ENCODE assay signal across 1 cellular context in the genomic region with DNA sequence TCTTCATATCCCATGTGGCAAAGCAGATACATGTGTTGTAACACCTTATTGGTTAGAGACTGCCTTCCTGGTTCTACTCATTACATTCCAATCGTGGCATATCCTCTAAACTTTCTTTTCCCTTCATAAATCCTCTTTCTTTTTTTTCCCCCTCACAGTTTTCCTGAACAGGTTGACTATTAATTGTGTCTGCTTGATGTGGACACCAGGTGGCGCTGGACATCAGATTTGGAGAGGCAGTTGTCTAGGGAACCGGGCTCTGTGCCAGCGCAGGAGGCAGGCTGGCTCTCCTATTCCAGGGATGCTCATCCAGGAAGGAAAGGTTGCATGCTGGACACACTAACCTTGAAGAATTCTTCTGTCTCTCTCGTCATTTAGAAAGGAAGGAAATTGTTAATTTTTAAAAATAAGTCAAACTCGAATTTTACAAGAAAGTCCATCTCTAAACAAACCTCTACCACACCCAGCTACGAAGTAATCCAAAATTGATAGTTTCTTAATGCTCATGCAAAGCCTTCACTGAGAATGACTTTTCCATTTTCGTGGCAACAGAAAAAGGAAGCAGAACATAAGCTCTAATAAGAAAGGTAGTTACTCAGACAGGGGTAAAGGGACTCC.
A peak's percentile ranks its signal among the peaks of the same experiment; 100 is the strongest.
TF ChIP-seq lines count a peak whose summit lies in the region.

No MANE protein-coding gene starts in this region.

TF ChIP-seq in HEK293, 187 proteins besides CTCF, POLR2A, EP300 and RAD21 (continued from another document):
- no peak for TF ChIP-seq GLI4 (tag by site-specific recombination; IDR thresholded peaks at IDR 0.05)
- TF ChIP-seq KLF10 (tag by site-specific recombination; IDR thresholded peaks at IDR 0.05), result 0 out of 2 replicates have a peak, but pooled peaks have one; percentile 35
- no peak for TF ChIP-seq ZNF837 (tag by site-specific recombination; IDR thresholded peaks at IDR 0.05)
- TF ChIP-seq ZNF600 (tag by site-specific recombination; IDR thresholded peaks at IDR 0.05), result no peak
- TF ChIP-seq SCRT1 (tag by site-specific recombination; IDR thresholded peaks at IDR 0.05; ENCODE audit: borderline replicate concordance), result peak; percentile 60; the same call in 1 of the 2 replicates
- no peak for TF ChIP-seq ZFP37 (tag by site-specific recombination; IDR thresholded peaks at IDR 0.05)
- no peak for TF ChIP-seq HOXC10 (CRISPR knock-in tag; IDR thresholded peaks at IDR 0.05)
- no peak for TF ChIP-seq ZBTB20 (tag by site-specific recombination; IDR thresholded peaks at IDR 0.05)
- no peak for TF ChIP-seq ZNF155 (tag by site-specific recombination; IDR thresholded peaks at IDR 0.05)
- no peak for TF ChIP-seq ZNF510 (tag by site-specific recombination; IDR thresholded peaks at IDR 0.05; ENCODE audit: insufficient replicate concordance)
- no peak for TF ChIP-seq KLF9 (tag by site-specific recombination; IDR thresholded peaks at IDR 0.05; ENCODE audit: low read depth)
- no peak for TF ChIP-seq ZNF202 (tag by site-specific recombination; IDR thresholded peaks at IDR 0.05; ENCODE audit: borderline replicate concordance)
- TF ChIP-seq ZNF514 (tag by site-specific recombination; IDR thresholded peaks at IDR 0.05), result no peak
- no peak for TF ChIP-seq RBAK (tag by site-specific recombination; IDR thresholded peaks at IDR 0.05)
- TF ChIP-seq, protein P1, sequence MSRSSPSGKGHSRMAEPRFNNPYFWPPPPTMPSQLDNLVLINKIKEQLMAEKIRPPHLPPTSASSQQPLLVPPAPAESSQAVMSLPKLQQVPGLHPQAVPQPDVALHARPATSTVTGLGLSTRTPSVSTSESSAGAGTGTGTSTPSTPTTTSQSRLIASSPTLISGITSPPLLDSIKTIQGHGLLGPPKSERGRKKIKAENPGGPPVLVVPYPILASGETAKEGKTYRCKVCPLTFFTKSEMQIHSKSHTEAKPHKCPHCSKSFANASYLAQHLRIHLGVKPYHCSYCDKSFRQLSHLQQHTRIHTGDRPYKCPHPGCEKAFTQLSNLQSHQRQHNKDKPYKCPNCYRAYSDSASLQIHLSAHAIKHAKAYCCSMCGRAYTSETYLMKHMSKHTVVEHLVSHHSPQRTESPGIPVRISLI (tag by site-specific recombination; IDR thresholded peaks at IDR 0.05), result 0 out of 2 replicates have a peak, but pooled peaks have one; percentile 43
- TF ChIP-seq ZNF529 (tag by site-specific recombination; IDR thresholded peaks at IDR 0.05; ENCODE audit: insufficient replicate concordance), result no peak
- no peak for TF ChIP-seq ZNF76 (tag by site-specific recombination; IDR thresholded peaks at IDR 0.05; ENCODE audit: borderline replicate concordance, low read depth)
- no peak for TF ChIP-seq ZNF169 (tag by site-specific recombination; IDR thresholded peaks at IDR 0.05)
- TF ChIP-seq ZNF391 (tag by site-specific recombination; IDR thresholded peaks at IDR 0.05; ENCODE audit: borderline replicate concordance, low read depth), result no peak
- TF ChIP-seq OSR2 (tag by site-specific recombination; IDR thresholded peaks at IDR 0.05), result no peak
- 0 out of 2 replicates have a peak, but pooled peaks have one; percentile 35 for TF ChIP-seq ZNF660 (tag by site-specific recombination; IDR thresholded peaks at IDR 0.05)
- peak; percentile 60 for TF ChIP-seq PRDM1 (tag by site-specific recombination; IDR thresholded peaks at IDR 0.05)
- TF ChIP-seq BCL11B (tag by site-specific recombination; IDR thresholded peaks at IDR 0.05; ENCODE audit: low read depth), result no peak
- no peak for TF ChIP-seq ZNF157 (tag by site-specific recombination; IDR thresholded peaks at IDR 0.05)
- TF ChIP-seq ZNF394 (tag by site-specific recombination; IDR thresholded peaks at IDR 0.05; ENCODE audit: borderline replicate concordance), result no peak
- TF ChIP-seq, protein P2, sequence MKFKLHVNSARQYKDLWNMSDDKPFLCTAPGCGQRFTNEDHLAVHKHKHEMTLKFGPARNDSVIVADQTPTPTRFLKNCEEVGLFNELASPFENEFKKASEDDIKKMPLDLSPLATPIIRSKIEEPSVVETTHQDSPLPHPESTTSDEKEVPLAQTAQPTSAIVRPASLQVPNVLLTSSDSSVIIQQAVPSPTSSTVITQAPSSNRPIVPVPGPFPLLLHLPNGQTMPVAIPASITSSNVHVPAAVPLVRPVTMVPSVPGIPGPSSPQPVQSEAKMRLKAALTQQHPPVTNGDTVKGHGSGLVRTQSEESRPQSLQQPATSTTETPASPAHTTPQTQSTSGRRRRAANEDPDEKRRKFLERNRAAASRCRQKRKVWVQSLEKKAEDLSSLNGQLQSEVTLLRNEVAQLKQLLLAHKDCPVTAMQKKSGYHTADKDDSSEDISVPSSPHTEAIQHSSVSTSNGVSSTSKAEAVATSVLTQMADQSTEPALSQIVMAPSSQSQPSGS (tag by site-specific recombination; IDR thresholded peaks at IDR 0.05; ENCODE audit: low read depth), result no peak
- TF ChIP-seq ZNF2 (tag by site-specific recombination; IDR thresholded peaks at IDR 0.05), result peak; percentile 81
- TF ChIP-seq ZNF654 (tag by site-specific recombination; IDR thresholded peaks at IDR 0.05; ENCODE audit: low read depth), result peak; percentile 89
- TF ChIP-seq KLF17 (tag by site-specific recombination; IDR thresholded peaks at IDR 0.05), result no peak
- TF ChIP-seq ZNF404 (tag by site-specific recombination; IDR thresholded peaks at IDR 0.05), result no peak
- no peak for TF ChIP-seq ZFP41 (tag by site-specific recombination; IDR thresholded peaks at IDR 0.05; ENCODE audit: borderline replicate concordance)
- no peak for TF ChIP-seq ZNF248 (tag by site-specific recombination; IDR thresholded peaks at IDR 0.05)
